Comparison of ENCODE assay signal across 7 cellular contexts in genomic region chr10:92594194-92594593, GRCh38. TPM values are rescaled to one million over a fixed set of nuclear protein-coding genes. Genes with fewer than 3 reads are reported as not detected.
DNase-seq lines count a peak whose midpoint lies in the region; ATAC-seq and TF ChIP-seq lines count a peak whose summit lies in the region.

No MANE protein-coding gene starts in this region.

- no peak for TF ChIP-seq CTCF in GM12865 (IDR thresholded peaks at IDR 0.05; ENCODE audit: insufficient read depth, low read depth, low read length, missing control alignments)
- no peak for TF ChIP-seq CTCF in choroid plexus epithelial cell (conservative IDR thresholded peaks at IDR 0.05; ENCODE audit: low read depth, low read length)
- TF ChIP-seq CTCF in osteoblast (IDR thresholded peaks at IDR 0.05; ENCODE audit: extremely low read depth, low read depth, low read length) = no peak

- no peaks in the 10 kb centered on the region for H4K20me1 ChIP-seq in osteoblast (ENCODE audit: insufficient read depth, low read length)

- ATAC-seq in HG03439 (IDR thresholded peaks at IDR 0.05; ENCODE audit: unreplicated experiment) (no peak), GM21786 (IDR thresholded peaks at IDR 0.05; ENCODE audit: unreplicated experiment) (no peak)

- H3K4me2 ChIP-seq in osteoblast (ENCODE audit: insufficient read depth, low read length) = peak overlapping the region; percentile 77

- DNase-seq in GM12865 (ENCODE audit: low read depth) = peak; percentile 50
- peak; percentile 8 for DNase-seq in NCI-H69 (lab: John Stamatoyannopoulos, UW)
- DNase-seq in choroid plexus epithelial cell (ENCODE audit: low read depth) = no peak
- no peak for DNase-seq in osteoblast (ENCODE audit: insufficient read length, low spot score, missing footprints)
- DNase-seq in SIG-M5 (lab: John Stamatoyannopoulos, UW) = no peak

- H2AFZ ChIP-seq in osteoblast (ENCODE audit: low read length) = peak overlapping the region; percentile 84

- no peaks in the 10 kb centered on the region for H3K27me3 ChIP-seq in osteoblast (ENCODE audit: insufficient read depth, low read length)

- H3K27ac ChIP-seq in osteoblast (ENCODE audit: low read depth, low read length) = peak overlapping the region; percentile 87

- no peaks in the 10 kb centered on the region for H3K36me3 ChIP-seq in osteoblast (ENCODE audit: insufficient read depth, low read length)

- H3K79me2 ChIP-seq in osteoblast (ENCODE audit: insufficient read depth, low read length) = peaks cover 63% of the 10 kb centered on the region

- H3K4me3 ChIP-seq in GM12865 (ENCODE audit: low read depth, low read length) = peak overlapping the region; percentile 94
- peak overlapping the region; percentile 84 for H3K4me3 ChIP-seq in choroid plexus epithelial cell (ENCODE audit: low read depth, low read length)
- peak overlapping the region; percentile 82 for H3K4me3 ChIP-seq in osteoblast (ENCODE audit: insufficient read depth, low read length)

- peaks cover 24% of the 10 kb centered on the region for H3K4me1 ChIP-seq in osteoblast (ENCODE audit: insufficient read depth, low read length)

- H3K9me3 ChIP-seq in osteoblast (ENCODE audit: low read depth, low read length) = no peaks in the 10 kb centered on the region

RNA-seq across cellular contexts. Expression of gene KIF11, which starts 1.3 kb away (rescaled TPM):
- 4.0 and 5.3 TPM in 2 replicates for total RNA-seq in osteoblast

RNA-seq across cellular contexts. Expression of gene IDE, which starts 20.3 kb away (rescaled TPM):
- 36.9 and 42.4 TPM in 2 replicates for total RNA-seq in osteoblast

Comparison
In these comparisons a context has a peak if more than half of its experiments do, and no peak if none do; other contexts are left out.
1. DNase-seq: peak in GM12865 (single experiment) and NCI-H69 (single experiment); none in choroid plexus epithelial cell (single experiment), osteoblast (single experiment) and SIG-M5 (single experiment).
2. Peak in every context shown above with its lines, with median percentiles within 50 percentile points of each other: H3K4me3 ChIP-seq.